ENCODE assay signal across 13 cellular contexts in the genomic region with DNA sequence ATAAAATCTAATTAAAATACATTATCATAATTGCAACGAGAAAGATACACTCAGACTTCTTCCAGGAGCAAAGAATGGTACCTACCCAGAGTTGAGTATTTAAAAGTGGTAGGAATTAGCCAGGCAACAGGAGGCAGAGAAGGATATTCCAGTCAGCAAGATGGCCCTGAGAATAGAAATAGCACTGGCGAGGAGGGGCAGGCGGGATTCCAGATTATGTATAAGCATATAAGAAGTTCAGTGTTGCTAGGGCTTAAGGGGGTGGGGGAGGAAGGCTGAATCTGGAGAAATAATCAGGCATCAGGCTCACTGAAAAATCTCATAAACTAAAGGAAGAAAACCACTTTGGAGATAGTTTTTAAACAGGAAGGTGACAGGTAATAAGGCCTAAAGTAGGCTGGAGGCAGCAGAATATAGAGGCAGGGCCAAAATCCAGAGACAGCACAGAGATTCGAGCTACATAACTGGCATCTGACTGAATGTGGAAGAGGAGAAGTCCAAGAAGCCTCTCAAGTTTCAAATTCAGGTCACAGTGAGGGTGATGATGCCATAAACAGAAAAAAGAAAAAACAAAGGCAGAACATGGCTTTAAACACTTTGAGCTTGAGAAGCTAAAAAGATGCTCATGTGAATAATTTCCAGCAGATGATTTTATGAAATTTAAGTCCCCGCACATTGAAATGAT.
"Had no signal": no experiment of that assay in that cellular context is flagged by ENCODE, and none has a peak within 500 bp of the region (broad histone marks: within the 10 kb centered on the region; RNA-seq: fewer than 3 reads in every experiment).

No MANE protein-coding gene starts in this region.

- H3K27me3 ChIP-seq: right atrium auricular region, testis, upper lobe of right lung had no signal

- H3K4me3 Mint-ChIP-seq: activated naive CD4-positive, alpha-beta T cell treated with anti-CD3 and anti-CD28 coated beads, Interleukin-2, amount 50 U/mL, for 24 hours; endodermal cell had no signal

- H3K27ac Mint-ChIP-seq: activated naive CD4-positive, alpha-beta T cell treated with anti-CD3 and anti-CD28 coated beads, Interleukin-2, amount 50 U/mL, for 24 hours; endodermal cell had no signal

- H3K27me3 Mint-ChIP-seq: activated naive CD4-positive, alpha-beta T cell treated with anti-CD3 and anti-CD28 coated beads, Interleukin-2, amount 50 U/mL, for 24 hours; brain had no signal

- ATAC-seq: activated CD4-positive, CD25-positive, alpha-beta regulatory T cell treated with anti-CD3 and anti-CD28 coated beads, Interleukin-2, amount 50 U/mL, for 24 hours; upper lobe of right lung had no signal

- H3K36me3 ChIP-seq: left ventricle myocardium inferior, right atrium auricular region, upper lobe of right lung had no signal

- H3K4me3 ChIP-seq: left ventricle myocardium inferior, right atrium auricular region, testis, upper lobe of right lung had no signal

- H3K4me1 ChIP-seq: upper lobe of right lung had no signal

- DNase-seq: amygdala; endodermal cell; foreskin melanocyte; left ventricle myocardium inferior; mesendoderm; stimulated activated CD4-positive, alpha-beta T cell treated with anti-CD3 and anti-CD28 coated beads, Interleukin-2, amount 100 ng/mL, for 24 hours; stimulated activated naive CD4-positive, alpha-beta T cell; testis; upper lobe of right lung had no signal

- H3K27ac ChIP-seq: left ventricle myocardium inferior, testis, upper lobe of right lung had no signal

- H3K9me3 Mint-ChIP-seq: activated naive CD4-positive, alpha-beta T cell treated with anti-CD3 and anti-CD28 coated beads, Interleukin-2, amount 50 U/mL, for 24 hours; endodermal cell had no signal

- H3K9me3 ChIP-seq: left ventricle myocardium inferior, right atrium auricular region, testis, upper lobe of right lung had no signal
